Comparison of ENCODE assay signal across 23 cellular contexts in genomic region chr6:111828799-111829198, GRCh38.
"Had no signal": no experiment of that assay in that cellular context is flagged by ENCODE, and none has a peak within 500 bp of the region (broad histone marks: within the 10 kb centered on the region; RNA-seq: fewer than 3 reads in every experiment).

No MANE protein-coding gene starts in this region.

- H3K27me3 Mint-ChIP-seq: activated naive CD4-positive, alpha-beta T cell treated with anti-CD3 and anti-CD28 coated beads, Interleukin-2, amount 10 ng/mL, durations not matched to agents 7 days and 5 days had no signal

- H3K9ac ChIP-seq: SK-N-SH had no signal

- H3K9me3 ChIP-seq: gastroesophageal sphincter, heart right ventricle, left lung, SK-N-SH, spleen, thyroid gland, upper lobe of right lung had no signal

- H3K36me3 Mint-ChIP-seq: natural killer cell had no signal

- DNase-seq: activated CD4-positive, CD25-positive, alpha-beta regulatory T cell treated with anti-CD3 and anti-CD28 coated beads, Interleukin-2, amount 50 U/mL, for 72 hours; activated CD8-positive, alpha-beta memory T cell treated with anti-CD3 and anti-CD28 coated beads, Interleukin-2, amount 50 U/mL, for 48 hours; activated effector memory CD4-positive, alpha-beta T cell treated with Interleukin-2 at 50 U/mL for 16 hours; activated naive CD4-positive, alpha-beta T cell treated with anti-CD3 and anti-CD28 coated beads, Interleukin-2, amount 10 ng/mL, durations not matched to agents 7 days and 5 days; activated T-cell treated with anti-CD3 and anti-CD28 coated beads, Interleukin-2, amount 50 U/mL, for 48 hours; central memory CD4-positive, alpha-beta T cell; effector memory CD4-positive, alpha-beta T cell; heart right ventricle; left lung; mammary epithelial cell; natural killer cell; SK-N-SH; spleen; stimulated activated CD4-positive, alpha-beta T cell treated with anti-CD3 and anti-CD28 coated beads, Interleukin-4, amount 100 ng/mL, for 24 hours; stimulated activated naive CD4-positive, alpha-beta T cell treated with Interleukin-2 at 50 U/mL for 16 hours; substantia nigra; thyroid gland; upper lobe of right lung; WERI-Rb-1 had no signal

- H3K36me3 ChIP-seq: gastroesophageal sphincter, left lung, thyroid gland, upper lobe of right lung, WERI-Rb-1 had no signal

- H3K4me3 Mint-ChIP-seq: activated naive CD4-positive, alpha-beta T cell treated with anti-CD3 and anti-CD28 coated beads, Interleukin-2, amount 10 ng/mL, durations not matched to agents 7 days and 5 days; mesothelial cell of epicardium; T-helper 2 cell treated with Interferon-gamma antibody and Interleukin-4, amounts not matched to agents 5 μg/mL and 100 μg/mL, for 36 hours had no signal

- ATAC-seq: esophagus mucosa, gastroesophageal sphincter, left lung, natural killer cell, upper lobe of right lung had no signal

- H3K27ac ChIP-seq: gastroesophageal sphincter, heart right ventricle, left lung, spleen, thyroid gland, upper lobe of right lung, WERI-Rb-1 had no signal

- H3K27ac Mint-ChIP-seq: mesothelial cell of epicardium; T-helper 2 cell treated with Interferon-gamma antibody and Interleukin-4, amounts not matched to agents 5 μg/mL and 100 μg/mL, for 36 hours had no signal

- H3K27me3 ChIP-seq: gastroesophageal sphincter, heart right ventricle, left lung, spleen, thyroid gland, upper lobe of right lung had no signal

- H3K9me3 Mint-ChIP-seq: activated naive CD4-positive, alpha-beta T cell treated with anti-CD3 and anti-CD28 coated beads, Interleukin-2, amount 10 ng/mL, durations not matched to agents 7 days and 5 days; mesothelial cell of epicardium; natural killer cell; T-helper 2 cell treated with Interferon-gamma antibody and Interleukin-4, amounts not matched to agents 5 μg/mL and 100 μg/mL, for 36 hours had no signal

- H3K4me3 ChIP-seq: gastroesophageal sphincter, heart right ventricle, left lung, spleen, thyroid gland, upper lobe of right lung had no signal
